17 cellular contexts compared by ENCODE assay signal in the genomic region with DNA sequence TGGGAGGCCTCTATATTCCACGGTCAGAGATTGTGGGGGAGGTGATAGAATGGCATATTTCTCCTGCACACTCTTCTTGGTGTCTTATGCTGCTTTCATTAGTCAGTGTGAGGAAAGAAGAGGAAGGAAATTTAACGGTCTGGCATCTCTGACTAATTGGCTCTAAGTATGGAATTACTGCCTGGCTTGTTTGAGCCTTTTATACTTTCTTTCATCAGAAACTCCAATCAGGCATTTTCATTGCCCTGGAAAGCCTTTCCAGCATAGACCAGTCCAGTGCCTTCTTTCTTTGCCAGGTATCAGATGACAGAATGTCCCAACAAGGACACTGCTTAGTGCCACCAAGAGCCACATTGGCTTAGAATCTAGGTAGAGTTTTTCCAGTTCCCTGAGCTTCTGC. TPM values are rescaled to one million over a fixed set of nuclear protein-coding genes. Genes with fewer than 3 reads are reported as not detected.
A peak's percentile ranks its signal among the peaks of the same experiment; 100 is the strongest.
DNase-seq lines count a peak whose midpoint lies in the region; ATAC-seq and TF ChIP-seq lines count a peak whose summit lies in the region.
"Had no signal": no experiment of that assay in that cellular context is flagged by ENCODE, and none has a peak within 500 bp of the region (broad histone marks: within the 10 kb centered on the region; RNA-seq: fewer than 3 reads in every experiment).

No MANE protein-coding gene starts in this region.

- intact Hi-C loops in PC-3 (cut with micrococcal nuclease) (no loop called here), left cardiac atrium (cut with DNase I) (no loop called here), lower leg skin (cut with DNase I; ENCODE audit: low total_unique reads) (no loop called here)

- TF ChIP-seq POLR2A in lower leg skin (IDR thresholded peaks at IDR 0.05) = no peak

- H3K27me3 Mint-ChIP-seq in activated naive CD4-positive, alpha-beta T cell treated with anti-CD3 and anti-CD28 coated beads, Interleukin-2, amount 10 ng/mL, durations not matched to agents 7 days and 5 days = no peaks in the 10 kb centered on the region
- H3K27me3 Mint-ChIP-seq: CD4-positive, alpha-beta T cell had no signal

- H3F3A ChIP-seq in GM23248 (ENCODE audit: insufficient read depth) (no peaks in the 10 kb centered on the region), PC-3 (ENCODE audit: low read length, unreplicated experiment) (no peaks in the 10 kb centered on the region)

- in situ Hi-C loops in GM23248 (cut with MboI) = no loop called here

- H3K4me1 Mint-ChIP-seq in activated naive CD4-positive, alpha-beta T cell treated with anti-CD3 and anti-CD28 coated beads, Interleukin-2, amount 10 ng/mL, durations not matched to agents 7 days and 5 days = peaks cover 7% of the 10 kb centered on the region

- POLR2A ChIA-PET in PC-3 (lab: Charles Lee; ENCODE audit: unreplicated experiment) = no interaction called here

- H3K79me2 ChIP-seq in GM23248 (ENCODE audit: insufficient read depth) (peaks cover 4% of the 10 kb centered on the region; the same call in 1 of the 2 replicates), PC-3 (ENCODE audit: low read length) (no peaks in the 10 kb centered on the region)

- 20 to 25% methylated on average over 2 of the region's 2 CpGs for WGBS in GM23248 (ENCODE audit: low coverage in 1 of 2, low lambda C conversion rate in 2 of 2, missing lambda C conversion rate in 2 of 2), 2 experiments
- 49 to 51% methylated on average over 2 of the region's 2 CpGs for WGBS in lower leg skin, 2 donors

- no peak for TF ChIP-seq CTCF in PC-3 (conservative IDR thresholded peaks at IDR 0.05; ENCODE audit: low read depth, low read length)
- TF ChIP-seq CTCF in lower leg skin (IDR thresholded peaks at IDR 0.05) = no peak

- H2AFZ ChIP-seq in GM23248 = 0 out of 2 replicates have a peak overlapping the region, but pooled peaks have one; percentile 25
- H2AFZ ChIP-seq in PC-3 (ENCODE audit: low read length) = no peak overlapping the region

- no peaks in the 10 kb centered on the region for H3K36me3 Mint-ChIP-seq in activated naive CD4-positive, alpha-beta T cell treated with anti-CD3 and anti-CD28 coated beads, Interleukin-2, amount 10 ng/mL, durations not matched to agents 7 days and 5 days

- peaks cover 18% of the 10 kb centered on the region for H3K4me1 ChIP-seq in GM23248 (ENCODE audit: insufficient read depth)
- H3K4me1 ChIP-seq in PC-3 (ENCODE audit: insufficient read depth, low read length) = peaks cover 4% of the 10 kb centered on the region; the same call in 1 of the 2 replicates

- H3K4me2 ChIP-seq in GM23248 (ENCODE audit: unreplicated experiment) (peak overlapping the region; percentile 30), PC-3 (ENCODE audit: low read length) (no peak overlapping the region)

- no peaks in the 10 kb centered on the region for H3K9me2 ChIP-seq in GM23248 (ENCODE audit: insufficient read depth)
- no peaks in the 10 kb centered on the region for H3K9me2 ChIP-seq in PC-3 (replicated peaks; ENCODE audit: low read length)

- H3K27ac ChIP-seq in GM23248 (peak overlapping the region; percentile 36), PC-3 (ENCODE audit: low read length) (no peak overlapping the region)
- H3K27ac ChIP-seq: Peyer's patch, upper lobe of right lung had no signal

- H3K36me3 ChIP-seq in GM23248 (ENCODE audit: low read depth) (peaks cover 4% of the 10 kb centered on the region; the same call in 1 of the 2 replicates), PC-3 (ENCODE audit: low read depth, low read length) (no peaks in the 10 kb centered on the region)
- H3K36me3 ChIP-seq: Peyer's patch, upper lobe of right lung had no signal

- H3K4me3 Mint-ChIP-seq in activated naive CD4-positive, alpha-beta T cell treated with anti-CD3 and anti-CD28 coated beads, Interleukin-2, amount 10 ng/mL, durations not matched to agents 7 days and 5 days = no peak overlapping the region
- H3K4me3 Mint-ChIP-seq: activated T-helper 1 cell treated with anti-CD3 and anti-CD28 coated beads, Interleukin-12 subunit alpha, Interleukin-12 subunit beta, Interleukin-2, Interleukin-4 antibody, amounts not matched to agents 30 ng/mL and 10 ng/mL and 1 ng/mL, durations not matched to agents 14 hours and 24 hours and 36 hours; CD4-positive, alpha-beta T cell had no signal

- H4K20me1 ChIP-seq in GM23248 (ENCODE audit: insufficient read depth) (no peaks in the 10 kb centered on the region), PC-3 (ENCODE audit: low read length) (no peaks in the 10 kb centered on the region)

- H3K27ac Mint-ChIP-seq in activated naive CD4-positive, alpha-beta T cell treated with anti-CD3 and anti-CD28 coated beads, Interleukin-2, amount 10 ng/mL, durations not matched to agents 7 days and 5 days = no peak overlapping the region
- H3K27ac Mint-ChIP-seq: activated T-helper 1 cell treated with anti-CD3 and anti-CD28 coated beads, Interleukin-12 subunit alpha, Interleukin-12 subunit beta, Interleukin-2, Interleukin-4 antibody, amounts not matched to agents 30 ng/mL and 10 ng/mL and 1 ng/mL, durations not matched to agents 14 hours and 24 hours and 36 hours; CD4-positive, alpha-beta T cell had no signal

- H3K9me3 Mint-ChIP-seq in activated naive CD4-positive, alpha-beta T cell treated with anti-CD3 and anti-CD28 coated beads, Interleukin-2, amount 10 ng/mL, durations not matched to agents 7 days and 5 days = no peaks in the 10 kb centered on the region
- H3K9me3 Mint-ChIP-seq: CD4-positive, alpha-beta T cell had no signal

- H3K27me3 ChIP-seq in GM23248 (replicated peaks; ENCODE audit: insufficient read depth) = no peaks in the 10 kb centered on the region
- H3K27me3 ChIP-seq in PC-3 (ENCODE audit: low read length) = no peaks in the 10 kb centered on the region
- H3K27me3 ChIP-seq: Peyer's patch, upper lobe of right lung had no signal

- ATAC-seq in PC-3 = peak; percentile 22; the same call in 1 of the 2 replicates
- peak; percentile 65 to 75 for ATAC-seq in left cardiac atrium
- ATAC-seq: sciatic nerve, upper lobe of right lung had no signal

- no TSS peak for BruUV-seq in PC-3 (replicated peaks; lab: Mats Ljungman, UMichigan)

- no peak overlapping the region; the same call in 1 of the 2 replicates for H3K9ac ChIP-seq in GM23248
- H3K9ac ChIP-seq in PC-3 (ENCODE audit: low read length) = no peak overlapping the region

- CTCF ChIA-PET in PC-3 (lab: Charles Lee) = interaction anchor here (0.6 kb wide), 1 partner anchor 155 kb away, joined by 5 read pairs; no protein-coding TSS in a partner anchor
- CTCF ChIA-PET in activated naive CD4-positive, alpha-beta T cell treated with anti-CD3 and anti-CD28 coated beads, Interleukin-2, amount 10 ng/mL, durations not matched to agents 7 days and 5 days (lab: Charles Lee) = interaction anchor here (0.8 kb wide), 1 partner anchor 15 kb away, joined by 3 read pairs; no protein-coding TSS in a partner anchor

- H3K9me3 ChIP-seq in GM23248 (ENCODE audit: low read depth) = no peaks in the 10 kb centered on the region
- H3K9me3 ChIP-seq in PC-3 (ENCODE audit: low read length) = no peaks in the 10 kb centered on the region
- H3K9me3 ChIP-seq: Peyer's patch, upper lobe of right lung had no signal

- peak; percentile 69 for DNase-seq in GM23248
- no peak for DNase-seq in PC-3
- no peak for DNase-seq in left cardiac atrium
- DNase-seq in pulmonary artery endothelial cell (ENCODE audit: low read depth, low spot score) = peak; percentile 41
- DNase-seq in lower leg skin (ENCODE audit: low spot score in 2 of 2) = no peak
- no peak for DNase-seq in NCI-H82 treated with DMSO at 0.1 percent for 48 hours (lab: John Stamatoyannopoulos, UW; ENCODE audit: unreplicated experiment)
- no peak for DNase-seq in activated naive CD4-positive, alpha-beta T cell treated with anti-CD3 and anti-CD28 coated beads, Interleukin-2, amount 10 ng/mL, durations not matched to agents 7 days and 5 days
- DNase-seq: activated CD4-positive, alpha-beta T cell treated with anti-CD3 and anti-CD28 coated beads, Interleukin-2, amount 50 U/mL, for 4 hours; CD4-positive, alpha-beta T cell; NCI-H1436; NCI-H510A; Peyer's patch; stimulated activated CD4-positive, alpha-beta T cell treated with anti-CD3 and anti-CD28 coated beads, Interleukin-4, amount 100 ng/mL, for 24 hours; T-helper 2 cell; upper lobe of right lung had no signal

- H3K4me3 ChIP-seq in GM23248 (no peak overlapping the region), PC-3 (ENCODE audit: low read length) (no peak overlapping the region), lower leg skin (ENCODE audit: low read depth, poor library complexity, severe bottlenecking) (no peak overlapping the region)
- H3K4me3 ChIP-seq: Peyer's patch, upper lobe of right lung had no signal

RNA-seq across cellular contexts. Expression of gene CYSTM1, which starts 30.2 kb away (rescaled TPM):
- total RNA-seq in GM23248 (2014; rRNA removed; shearing (Covaris generic)) = 10.4 and 16.0 TPM in 2 replicates
- 42.3 and 45.5 TPM in 2 replicates for polyA plus RNA-seq in GM23248 (2016; fragmentation: Nextera tagmentation; extraction: Ambion mirVana)
- total RNA-seq in PC-3 (2014; rRNA removed) (24.3 and 43.3 TPM in 2 replicates), left cardiac atrium (10 to 100 TPM; 61.7 to 74.6 TPM), pulmonary artery endothelial cell (10.5 and 19.7 TPM in 2 replicates), lower leg skin (10 to 100 TPM; 12.9 to 53.6 (median 33.0) TPM)

Comparison
In these comparisons a context has a peak if more than half of its experiments do, and no peak if none do; other contexts are left out.
1. DNase-seq: peak in GM23248 (single experiment) and pulmonary artery endothelial cell (single experiment); none in PC-3 (single experiment), left cardiac atrium (single experiment), lower leg skin (0 of 2), NCI-H82 treated with DMSO at 0.1 percent for 48 hours (single experiment) and activated naive CD4-positive, alpha-beta T cell treated with anti-CD3 and anti-CD28 coated beads, Interleukin-2, amount 10 ng/mL, durations not matched to agents 7 days and 5 days (single experiment).